Comparison of ENCODE assay signal across 26 cellular contexts in genomic region chr6:56048601-56049000, GRCh38.
DNase-seq lines count a peak whose midpoint lies in the region; ATAC-seq and TF ChIP-seq lines count a peak whose summit lies in the region.
"Had no signal": no experiment of that assay in that cellular context is flagged by ENCODE, and none has a peak within 500 bp of the region (broad histone marks: within the 10 kb centered on the region; RNA-seq: fewer than 3 reads in every experiment).

No MANE protein-coding gene starts in this region.

- no peaks in the 10 kb centered on the region for H3K9me3 ChIP-seq in SK-N-MC (ENCODE audit: low read depth, low read length)
- no peaks in the 10 kb centered on the region for H3K9me3 ChIP-seq in mesenchymal stem cell (ENCODE audit: control insufficient read depth, low read length)

- H3K27me3 Mint-ChIP-seq in GM23338 (ENCODE audit: insufficient read depth, low read depth, poor library complexity), result no peaks in the 10 kb centered on the region
- H3K27me3 Mint-ChIP-seq: B cell; CD8-positive, alpha-beta memory T cell had no signal

- no peaks in the 10 kb centered on the region for H4K20me1 ChIP-seq in GM23338 (replicated peaks; ENCODE audit: insufficient read depth)

- peak overlapping the region; percentile 56 for H2AK5ac ChIP-seq in mesenchymal stem cell (ENCODE audit: low read length, severe bottlenecking)

- no peak overlapping the region for H3K14ac ChIP-seq in mesenchymal stem cell (ENCODE audit: low read length in 2 of 2)

- no peak for ATAC-seq in GM23338
- no peak for ATAC-seq in activated CD4-positive, CD25-positive, alpha-beta regulatory T cell treated with anti-CD3 and anti-CD28 coated beads, Interleukin-2, amount 50 U/mL, for 24 hours
- ATAC-seq: K562 had no signal

- H2BK5ac ChIP-seq in mesenchymal stem cell (ENCODE audit: low read depth, low read length, poor library complexity, severe bottlenecking), result no peak overlapping the region

- H3K4me3 ChIP-seq in GM23338, result no peak overlapping the region
- no peak overlapping the region for H3K4me3 ChIP-seq in SK-N-MC
- H3K4me3 ChIP-seq in mesenchymal stem cell (ENCODE audit: insufficient read depth in 1 of 2, low read depth in 1 of 2, low read length in 2 of 2), result no peak overlapping the region
- H3K4me3 ChIP-seq: K562 had no signal

- H3K4me2 ChIP-seq in GM23338 (no peak overlapping the region), mesenchymal stem cell (ENCODE audit: low read length, poor library complexity, severe bottlenecking) (peak overlapping the region; percentile 42)

- no peak for TF ChIP-seq CTCF in GM23338 (conservative IDR thresholded peaks at IDR 0.05; ENCODE audit: low read depth in 2 of 2)

- no peak overlapping the region for H3K4ac ChIP-seq in mesenchymal stem cell (ENCODE audit: low read depth in 1 of 2, low read length in 2 of 2)

- H2AFZ ChIP-seq in GM23338, result peak overlapping the region; percentile 70; the same call in 1 of the 2 replicates
- no peak overlapping the region for H2AFZ ChIP-seq in mesenchymal stem cell (ENCODE audit: low read depth, low read length)

- H2BK120ac ChIP-seq in mesenchymal stem cell (ENCODE audit: low read depth, low read length), result no peak overlapping the region

- no peaks in the 10 kb centered on the region for H3K36me3 ChIP-seq in GM23338 (ENCODE audit: insufficient read depth)
- H3K36me3 ChIP-seq in SK-N-MC (ENCODE audit: insufficient read depth, low read length), result no peaks in the 10 kb centered on the region
- H3K36me3 ChIP-seq in mesenchymal stem cell (ENCODE audit: control insufficient read depth in 1 of 2, insufficient read depth in 2 of 2, low read depth in 1 of 2, low read length in 2 of 2), result no peaks in the 10 kb centered on the region

- no peak overlapping the region for H3K4me3 Mint-ChIP-seq in GM23338
- H3K4me3 Mint-ChIP-seq: B cell; CD8-positive, alpha-beta memory T cell; HFFc6 had no signal

- 100% methylated on average over 1 of the region's 4 CpGs for WGBS in mesenchymal stem cell

- DNase-seq in GM23338 (ENCODE audit: low spot score) (no peak), SK-N-MC (ENCODE audit: low read depth, low spot score) (no peak), mesenchymal stem cell (no peak), putamen (ENCODE audit: low spot score) (peak; percentile 53), posterior cingulate gyrus (no peak), NCI-H2107 (lab: John Stamatoyannopoulos, UW) (no peak), T-helper 1 cell (no peak)
- DNase-seq: CD8-positive, alpha-beta memory T cell; DMS79 treated with DMSO at 0.1 percent for 48 hours; GF-D8; HFFc6; Kasumi-1; NCI-H1092 treated with DMSO at 0.1 percent for 48 hours; NCI-H1436; NCI-H187; NCI-H2081 treated with DMSO at 0.1 percent for 48 hours; NCI-H2171 treated with DMSO at 0.1 percent for 48 hours; NCI-H345; NCI-H524 treated with DMSO at 0.1 percent for 48 hours; NCI-H774; SHP77 treated with DMSO at 0.1 percent for 48 hours had no signal

- H3K4me1 ChIP-seq in GM23338 (ENCODE audit: insufficient read depth) (no peaks in the 10 kb centered on the region), mesenchymal stem cell (ENCODE audit: control insufficient read depth, insufficient read depth, low read depth, low read length) (peaks cover 6% of the 10 kb centered on the region)

- no peak overlapping the region for H3K18ac ChIP-seq in mesenchymal stem cell (ENCODE audit: low read depth in 1 of 2, low read length in 2 of 2)

- no peak overlapping the region for H4K8ac ChIP-seq in mesenchymal stem cell (ENCODE audit: low read length)

- H3K79me2 ChIP-seq in GM23338 (replicated peaks; ENCODE audit: insufficient read depth), result no peaks in the 10 kb centered on the region

- H3K27ac ChIP-seq in GM23338 (ENCODE audit: low read depth), result no peak overlapping the region
- H3K27ac ChIP-seq in SK-N-MC, result peak overlapping the region; percentile 73
- H3K27ac ChIP-seq in mesenchymal stem cell (ENCODE audit: low read length, poor library complexity, severe bottlenecking), result peak overlapping the region; percentile 61
- H3K27ac ChIP-seq: C4-2B, RWPE1 had no signal

- no peak overlapping the region for H4K91ac ChIP-seq in mesenchymal stem cell (ENCODE audit: low read length)

- intact Hi-C loops in posterior cingulate gyrus (cut with DNase I), result no loop called here

- no peaks in the 10 kb centered on the region for H3F3A ChIP-seq in GM23338 (replicated peaks; ENCODE audit: low read depth)

- no peaks in the 10 kb centered on the region for H3K9me3 Mint-ChIP-seq in GM23338
- H3K9me3 Mint-ChIP-seq: HFFc6 had no signal

- H3K36me3 Mint-ChIP-seq in GM23338 (ENCODE audit: low read depth), result no peaks in the 10 kb centered on the region
- H3K36me3 Mint-ChIP-seq: CD8-positive, alpha-beta memory T cell had no signal

- H3K79me1 ChIP-seq in mesenchymal stem cell (replicated peaks; ENCODE audit: low read length, poor library complexity, severe bottlenecking), result no peaks in the 10 kb centered on the region

- no peak overlapping the region for H2BK15ac ChIP-seq in mesenchymal stem cell (ENCODE audit: low read depth, poor library complexity, severe bottlenecking)

- H3K9ac ChIP-seq in SK-N-MC (ENCODE audit: insufficient read length) (no peak overlapping the region), mesenchymal stem cell (ENCODE audit: low read length) (no peak overlapping the region)

- H3K9me2 ChIP-seq in GM23338 (ENCODE audit: insufficient read depth), result no peaks in the 10 kb centered on the region

- no peak overlapping the region for H3K27ac Mint-ChIP-seq in GM23338
- H3K27ac Mint-ChIP-seq: B cell, HFFc6 had no signal

- H3K27me3 ChIP-seq in GM23338 (ENCODE audit: insufficient read depth) (no peaks in the 10 kb centered on the region), mesenchymal stem cell (ENCODE audit: control insufficient read depth in 1 of 2, insufficient read depth in 1 of 2, low read length in 2 of 2) (no peaks in the 10 kb centered on the region)

- peaks cover 7% of the 10 kb centered on the region; the same call in 2 of the 3 replicates for H3K4me1 Mint-ChIP-seq in GM23338
- H3K4me1 Mint-ChIP-seq: B cell; CD8-positive, alpha-beta memory T cell had no signal

- no peak overlapping the region for H2BK12ac ChIP-seq in mesenchymal stem cell (ENCODE audit: low read length in 2 of 2)

- no peak overlapping the region for H3K23ac ChIP-seq in mesenchymal stem cell (ENCODE audit: low read length in 2 of 2)

TF ChIP-seq in GM23338, 12 proteins besides CTCF, POLR2A, EP300 and RAD21:
- TF ChIP-seq ZNF331 (CRISPR knock-in tag; IDR thresholded peaks at IDR 0.05; ENCODE audit: low read depth), result no peak
- TF ChIP-seq ZNF114 (CRISPR knock-in tag; IDR thresholded peaks at IDR 0.05), result no peak
- TF ChIP-seq, protein P1, sequence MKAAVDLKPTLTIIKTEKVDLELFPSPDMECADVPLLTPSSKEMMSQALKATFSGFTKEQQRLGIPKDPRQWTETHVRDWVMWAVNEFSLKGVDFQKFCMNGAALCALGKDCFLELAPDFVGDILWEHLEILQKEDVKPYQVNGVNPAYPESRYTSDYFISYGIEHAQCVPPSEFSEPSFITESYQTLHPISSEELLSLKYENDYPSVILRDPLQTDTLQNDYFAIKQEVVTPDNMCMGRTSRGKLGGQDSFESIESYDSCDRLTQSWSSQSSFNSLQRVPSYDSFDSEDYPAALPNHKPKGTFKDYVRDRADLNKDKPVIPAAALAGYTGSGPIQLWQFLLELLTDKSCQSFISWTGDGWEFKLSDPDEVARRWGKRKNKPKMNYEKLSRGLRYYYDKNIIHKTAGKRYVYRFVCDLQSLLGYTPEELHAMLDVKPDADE (IDR thresholded peaks at IDR 0.05), result no peak
